ENCODE assay signal across 9 cellular contexts in the genomic region with DNA sequence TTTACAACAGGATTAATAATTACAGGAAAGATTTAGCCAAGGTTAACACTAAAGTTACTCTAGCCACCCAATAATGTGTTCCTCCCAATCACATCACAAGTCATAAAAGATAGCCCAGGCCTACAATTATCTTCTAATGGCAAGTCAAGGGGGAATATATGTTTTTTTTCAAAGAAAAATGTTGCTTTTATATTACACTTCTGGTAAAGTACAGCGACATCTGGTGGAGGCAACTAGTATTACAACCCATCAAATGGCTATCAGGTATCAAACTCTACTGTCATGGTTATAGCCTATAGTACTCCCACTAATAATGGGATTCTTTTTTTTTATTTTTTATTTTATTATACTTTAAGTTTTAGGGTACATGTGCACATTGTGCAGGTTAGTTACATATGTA.
DNase-seq lines count a peak whose midpoint lies in the region; ATAC-seq and TF ChIP-seq lines count a peak whose summit lies in the region.
"Had no signal": no experiment of that assay in that cellular context is flagged by ENCODE, and none has a peak within 500 bp of the region (broad histone marks: within the 10 kb centered on the region; RNA-seq: fewer than 3 reads in every experiment).

No MANE protein-coding gene starts in this region.

- no peak for DNase-seq in SK-N-SH
- DNase-seq in epithelial cell of esophagus (ENCODE audit: low read depth) = no peak
- DNase-seq in gastrocnemius medialis = no peak
- no peak for DNase-seq in AG08396 (ENCODE audit: low spot score)
- DNase-seq in HK-2 (ENCODE audit: unreplicated experiment) = no peak

- intact Hi-C loops in gastrocnemius medialis (cut with DNase I; ENCODE audit: low total_unique reads) = no loop called here

- TF ChIP-seq CTCF in SK-N-SH (IDR thresholded peaks at IDR 0.05) = peak; percentile 65
- peak; percentile 43; the same call in 1 of the 2 replicates for TF ChIP-seq CTCF in OCI-LY1 (IDR thresholded peaks at IDR 0.05; ENCODE audit: low read length)
- TF ChIP-seq CTCF in epithelial cell of esophagus (IDR thresholded peaks at IDR 0.05; ENCODE audit: insufficient read depth, low read depth, low read length, missing control alignments) = peak; percentile 52
- peak; percentile 22 to 44 (median 33) for TF ChIP-seq CTCF in gastrocnemius medialis (IDR thresholded peaks at IDR 0.05 in 4 of 5, conservative IDR thresholded peaks at IDR 0.05 in 1 of 5)

- ATAC-seq in SK-N-SH treated with all-trans-retinoic acid at 6 μM for 48 hours = no peak
- no peak for ATAC-seq in gastrocnemius medialis
- no peak for ATAC-seq in GM21737 (IDR thresholded peaks at IDR 0.05; ENCODE audit: unreplicated experiment)

- no peak for TF ChIP-seq RAD21 in SK-N-SH (IDR thresholded peaks at IDR 0.05; ENCODE audit: low read length)

- no peak overlapping the region for H3K9ac ChIP-seq in SK-N-SH
- no peak overlapping the region for H3K9ac ChIP-seq in OCI-LY1 (ENCODE audit: low read length)
- H3K9ac ChIP-seq: BLaER1 had no signal

- 100% methylated on average over 1 of the region's 1 CpG for WGBS in SK-N-SH (ENCODE audit: low lambda C conversion rate)

- no peak for TF ChIP-seq POLR2A in gastrocnemius medialis (IDR thresholded peaks at IDR 0.05)

- TF ChIP-seq EP300 in SK-N-SH (IDR thresholded peaks at IDR 0.05; ENCODE audit: borderline replicate concordance in 1 of 2, low read depth in 1 of 2, low read length in 1 of 2) = no peak

- H3K79me2 ChIP-seq in SK-N-SH (ENCODE audit: insufficient read depth) = no peaks in the 10 kb centered on the region
- no peaks in the 10 kb centered on the region for H3K79me2 ChIP-seq in OCI-LY1 (ENCODE audit: insufficient read depth, low read length)

- H3K36me3 ChIP-seq in SK-N-SH (replicated peaks in 1 of 2; ENCODE audit: control insufficient read depth in 1 of 2, insufficient read depth in 2 of 2, low read length in 1 of 2) = peaks cover 13 to 22% of the 10 kb centered on the region in 2 experiments
- H3K36me3 ChIP-seq in OCI-LY1 (ENCODE audit: insufficient read depth, low read length) = peaks cover 22% of the 10 kb centered on the region
- peaks cover 0 to 39% of the 10 kb centered on the region in 2 donors for H3K36me3 ChIP-seq in gastrocnemius medialis

- H2AFZ ChIP-seq in SK-N-SH (ENCODE audit: low read depth) (no peak overlapping the region), OCI-LY1 (ENCODE audit: low read length) (no peak overlapping the region)

- CTCF ChIA-PET in SK-N-SH (lab: Yijun Ruan, JAX) = no interaction called here

- H3K4me3 ChIP-seq in SK-N-SH (ENCODE audit: low read depth in 2 of 2, low read length in 1 of 2) (no peak overlapping the region), OCI-LY1 (ENCODE audit: low read depth, low read length, poor library complexity, severe bottlenecking) (no peak overlapping the region), epithelial cell of esophagus (ENCODE audit: low read length) (no peak overlapping the region), gastrocnemius medialis (no peak overlapping the region)
- H3K4me3 ChIP-seq: BLaER1 had no signal

- no peaks in the 10 kb centered on the region for H3K27me3 ChIP-seq in SK-N-SH (ENCODE audit: insufficient read depth)
- no peaks in the 10 kb centered on the region for H3K27me3 ChIP-seq in OCI-LY1 (ENCODE audit: insufficient read depth, low read length)
- H3K27me3 ChIP-seq in gastrocnemius medialis = no peaks in the 10 kb centered on the region
- H3K27me3 ChIP-seq: BLaER1 had no signal

- no peaks in the 10 kb centered on the region for H3F3A ChIP-seq in SK-N-SH (replicated peaks; ENCODE audit: insufficient read depth)
- H3F3A ChIP-seq in OCI-LY1 (ENCODE audit: insufficient read depth, low read length) = no peaks in the 10 kb centered on the region

- H3K9me3 ChIP-seq in SK-N-SH (peaks cover 5% of the 10 kb centered on the region; the same call in 1 of the 2 replicates), OCI-LY1 (ENCODE audit: low read length) (peaks cover 6% of the 10 kb centered on the region; the same call in 1 of the 2 replicates), gastrocnemius medialis (peaks cover 0 to 4% (median 0%) of the 10 kb centered on the region in 3 donors)

- POLR2A ChIA-PET in SK-N-SH (lab: Yijun Ruan, JAX) = no interaction called here

- no peak overlapping the region for H3K4me2 ChIP-seq in SK-N-SH
- H3K4me2 ChIP-seq in OCI-LY1 (ENCODE audit: low read length) = no peak overlapping the region
- H3K4me2 ChIP-seq: BLaER1 had no signal

- no peaks in the 10 kb centered on the region for H3K9me2 ChIP-seq in SK-N-SH
- no peaks in the 10 kb centered on the region for H3K9me2 ChIP-seq in OCI-LY1 (ENCODE audit: low read depth, low read length)

- H4K20me1 ChIP-seq in SK-N-SH (ENCODE audit: insufficient read depth) (no peaks in the 10 kb centered on the region), OCI-LY1 (ENCODE audit: insufficient read depth, low read length) (no peaks in the 10 kb centered on the region)
- H4K20me1 ChIP-seq: BLaER1 had no signal

- H3K4me1 ChIP-seq in SK-N-SH (ENCODE audit: control insufficient read depth in 1 of 2, insufficient read depth in 2 of 2, low read depth in 1 of 2, low read length in 1 of 2) = no peaks in the 10 kb centered on the region
- no peaks in the 10 kb centered on the region for H3K4me1 ChIP-seq in OCI-LY1 (ENCODE audit: insufficient read depth, low read length, severe bottlenecking)
- no peaks in the 10 kb centered on the region for H3K4me1 ChIP-seq in gastrocnemius medialis
- H3K4me1 ChIP-seq: BLaER1 had no signal

- H3K27ac ChIP-seq in SK-N-SH (ENCODE audit: low read depth in 2 of 2, low read length in 1 of 2) (no peak overlapping the region), OCI-LY1 (ENCODE audit: low read depth, low read length, poor library complexity, severe bottlenecking) (no peak overlapping the region), gastrocnemius medialis (no peak overlapping the region)
- H3K27ac ChIP-seq: BLaER1 had no signal

- in situ Hi-C loops in gastrocnemius medialis (cut with MboI; ENCODE audit: low sequenced_read_pairs in 4 of 4) = no loop called here

TF ChIP-seq in SK-N-SH, 30 proteins besides CTCF, POLR2A, EP300 and RAD21:
- TF ChIP-seq NRF1 (IDR thresholded peaks at IDR 0.05; ENCODE audit: low read depth, low read length) (no peak), JUND (IDR thresholded peaks at IDR 0.05) (no peak), SMC3 (IDR thresholded peaks at IDR 0.05; ENCODE audit: low read depth, low read length) (no peak), FOSL2 (IDR thresholded peaks at IDR 0.05; ENCODE audit: borderline replicate concordance, low read depth) (no peak), TCF12 (IDR thresholded peaks at IDR 0.05) (no peak)
- TF ChIP-seq, protein P1, sequence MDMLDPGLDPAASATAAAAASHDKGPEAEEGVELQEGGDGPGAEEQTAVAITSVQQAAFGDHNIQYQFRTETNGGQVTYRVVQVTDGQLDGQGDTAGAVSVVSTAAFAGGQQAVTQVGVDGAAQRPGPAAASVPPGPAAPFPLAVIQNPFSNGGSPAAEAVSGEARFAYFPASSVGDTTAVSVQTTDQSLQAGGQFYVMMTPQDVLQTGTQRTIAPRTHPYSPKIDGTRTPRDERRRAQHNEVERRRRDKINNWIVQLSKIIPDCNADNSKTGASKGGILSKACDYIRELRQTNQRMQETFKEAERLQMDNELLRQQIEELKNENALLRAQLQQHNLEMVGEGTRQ (IDR thresholded peaks at IDR 0.05; ENCODE audit: borderline replicate concordance, low read depth, low read length) = no peak
- TF ChIP-seq, protein P2, sequence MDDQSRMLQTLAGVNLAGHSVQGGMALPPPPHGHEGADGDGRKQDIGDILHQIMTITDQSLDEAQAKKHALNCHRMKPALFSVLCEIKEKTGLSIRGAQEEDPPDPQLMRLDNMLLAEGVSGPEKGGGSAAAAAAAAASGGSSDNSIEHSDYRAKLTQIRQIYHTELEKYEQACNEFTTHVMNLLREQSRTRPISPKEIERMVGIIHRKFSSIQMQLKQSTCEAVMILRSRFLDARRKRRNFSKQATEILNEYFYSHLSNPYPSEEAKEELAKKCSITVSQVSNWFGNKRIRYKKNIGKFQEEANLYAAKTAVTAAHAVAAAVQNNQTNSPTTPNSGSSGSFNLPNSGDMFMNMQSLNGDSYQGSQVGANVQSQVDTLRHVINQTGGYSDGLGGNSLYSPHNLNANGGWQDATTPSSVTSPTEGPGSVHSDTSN (IDR thresholded peaks at IDR 0.05) = no peak
TF ChIP-seq in SK-N-SH: peak in this region for 0.

TF ChIP-seq in SK-N-SH treated with all-trans-retinoic acid at 6 μM for 48 hours, 23 proteins besides CTCF, POLR2A, EP300 and RAD21 (continues in another document):
- no peak for TF ChIP-seq OSR1 (CRISPR knock-in tag; IDR thresholded peaks at IDR 0.05)
- no peak for TF ChIP-seq GLIS3 (CRISPR knock-in tag; IDR thresholded peaks at IDR 0.05)
- no peak for TF ChIP-seq ZNF70 (CRISPR knock-in tag; IDR thresholded peaks at IDR 0.05)
- TF ChIP-seq, protein P3, sequence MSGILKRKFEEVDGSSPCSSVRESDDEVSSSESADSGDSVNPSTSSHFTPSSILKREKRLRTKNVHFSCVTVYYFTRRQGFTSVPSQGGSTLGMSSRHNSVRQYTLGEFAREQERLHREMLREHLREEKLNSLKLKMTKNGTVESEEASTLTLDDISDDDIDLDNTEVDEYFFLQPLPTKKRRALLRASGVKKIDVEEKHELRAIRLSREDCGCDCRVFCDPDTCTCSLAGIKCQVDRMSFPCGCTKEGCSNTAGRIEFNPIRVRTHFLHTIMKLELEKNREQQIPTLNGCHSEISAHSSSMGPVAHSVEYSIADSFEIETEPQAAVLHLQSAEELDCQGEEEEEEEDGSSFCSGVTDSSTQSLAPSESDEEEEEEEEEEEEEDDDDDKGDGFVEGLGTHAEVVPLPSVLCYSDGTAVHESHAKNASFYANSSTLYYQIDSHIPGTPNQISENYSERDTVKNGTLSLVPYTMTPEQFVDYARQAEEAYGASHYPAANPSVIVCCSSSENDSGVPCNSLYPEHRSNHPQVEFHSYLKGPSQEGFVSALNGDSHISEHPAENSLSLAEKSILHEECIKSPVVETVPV (CRISPR knock-in tag; IDR thresholded peaks at IDR 0.05) = no peak
- TF ChIP-seq, protein P4, sequence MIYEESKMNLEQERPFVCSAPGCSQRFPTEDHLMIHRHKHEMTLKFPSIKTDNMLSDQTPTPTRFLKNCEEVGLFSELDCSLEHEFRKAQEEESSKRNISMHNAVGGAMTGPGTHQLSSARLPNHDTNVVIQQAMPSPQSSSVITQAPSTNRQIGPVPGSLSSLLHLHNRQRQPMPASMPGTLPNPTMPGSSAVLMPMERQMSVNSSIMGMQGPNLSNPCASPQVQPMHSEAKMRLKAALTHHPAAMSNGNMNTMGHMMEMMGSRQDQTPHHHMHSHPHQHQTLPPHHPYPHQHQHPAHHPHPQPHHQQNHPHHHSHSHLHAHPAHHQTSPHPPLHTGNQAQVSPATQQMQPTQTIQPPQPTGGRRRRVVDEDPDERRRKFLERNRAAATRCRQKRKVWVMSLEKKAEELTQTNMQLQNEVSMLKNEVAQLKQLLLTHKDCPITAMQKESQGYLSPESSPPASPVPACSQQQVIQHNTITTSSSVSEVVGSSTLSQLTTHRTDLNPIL (CRISPR knock-in tag; IDR thresholded peaks at IDR 0.05; ENCODE audit: low read depth) = no peak
- TF ChIP-seq ARNTL (CRISPR knock-in tag; IDR thresholded peaks at IDR 0.05; ENCODE audit: borderline replicate concordance, low read depth) = no peak
